In genomic region chr22:45952553-45952952, GRCh38 we compare ENCODE assay signal across 20 cellular contexts. TPM values are rescaled to one million over a fixed set of nuclear protein-coding genes. Genes with fewer than 3 reads are reported as not detected.
"Had no signal": no experiment of that assay in that cellular context is flagged by ENCODE, and none has a peak within 500 bp of the region (broad histone marks: within the 10 kb centered on the region; RNA-seq: fewer than 3 reads in every experiment).

No MANE protein-coding gene starts in this region.

- H3K36me3 ChIP-seq: SJSA1 had no signal

- H3K27ac Mint-ChIP-seq: IgD-negative memory B cell had no signal

- ATAC-seq: K562 had no signal

- H3K4me1 ChIP-seq: SJSA1 had no signal

- H3K27ac ChIP-seq: KMS-11, SJSA1, SK-N-MC had no signal

- H3K36me3 Mint-ChIP-seq: IgD-negative memory B cell had no signal

- H3K9me3 ChIP-seq: SJSA1 had no signal

- H3K4me2 ChIP-seq: KMS-11 had no signal

- H3K4me3 ChIP-seq: K562, SJSA1, SK-N-MC had no signal

- H3K9me3 Mint-ChIP-seq: IgD-negative memory B cell had no signal

- H3K9ac ChIP-seq: KMS-11 had no signal

- FAIRE-seq: K562 had no signal

- DNase-seq: Kasumi-1, MM.1S, NCI-H1092 treated with DMSO at 0.1 percent for 48 hours, NCI-H1436, NCI-H187, NCI-H2029, NCI-H2081 treated with DMSO at 0.1 percent for 48 hours, NCI-H2171, NCI-H226, NCI-H446, NCI-H510A, NCI-H524 treated with DMSO at 0.1 percent for 48 hours, NCI-H774, Right ventricle myocardium superior, SIG-M5 had no signal

RNA-seq across cellular contexts. Expression of gene WNT7B, which starts 24.4 kb away (rescaled TPM):
- total RNA-seq: K562, Right ventricle myocardium superior had no signal
- polyA plus RNA-seq: IgD-negative memory B cell, K562 had no signal
